In the genomic region with DNA sequence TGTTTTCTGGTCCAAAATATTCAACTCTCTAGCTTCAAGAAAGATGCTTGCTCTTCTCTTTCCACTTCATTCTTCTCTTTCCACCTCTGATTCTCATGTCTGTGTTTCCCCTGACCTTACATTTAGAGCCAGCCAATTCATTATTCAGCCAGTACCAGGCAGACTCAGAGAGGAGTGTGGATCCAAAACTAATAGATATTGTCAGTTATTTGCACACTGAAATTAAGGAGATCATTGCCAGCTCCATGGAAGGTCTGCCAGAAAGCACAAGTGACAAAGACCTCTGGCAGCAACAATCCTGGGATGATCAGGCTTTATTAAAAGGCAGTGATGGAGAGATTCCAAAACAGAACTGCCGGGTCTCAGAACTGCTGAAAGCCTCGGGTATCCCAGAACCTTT, we compare ENCODE assay signal across 30 cellular contexts.
"Had no signal": no experiment of that assay in that cellular context is flagged by ENCODE, and none has a peak within 500 bp of the region (broad histone marks: within the 10 kb centered on the region; RNA-seq: fewer than 3 reads in every experiment).

No MANE protein-coding gene starts in this region.

- H3K27ac ChIP-seq: KMS-11 had no signal

- H3K9ac ChIP-seq: KMS-11 had no signal

- DNase-seq: Karpas-422, Kasumi-1, MM.1S, MV-4-11, NCI-H1048, NCI-H1092, NCI-H1092 treated with DMSO at 0.1 percent for 48 hours, NCI-H1417 treated with DMSO at 0.1 percent for 48 hours, NCI-H1436, NCI-H1436 treated with DMSO at 0.1 percent for 48 hours, NCI-H146, NCI-H1694, NCI-H1694 treated with DMSO at 0.1 percent for 48 hours, NCI-H187, NCI-H187 treated with DMSO at 0.1 percent for 48 hours, NCI-H2029, NCI-H2029 treated with DMSO at 0.1 percent for 48 hours, NCI-H2081, NCI-H2081 treated with DMSO at 0.1 percent for 48 hours, NCI-H2107, NCI-H2171, NCI-H2227 treated with DMSO at 0.1 percent for 48 hours, NCI-H345, NCI-H446, NCI-H446 treated with DMSO at 0.1 percent for 48 hours, NCI-H510A, NCI-H510A treated with DMSO at 0.1 percent for 48 hours, NCI-H524, NCI-H524 treated with DMSO at 0.1 percent for 48 hours had no signal

- H3K4me2 ChIP-seq: KMS-11 had no signal
